ENCODE assay signal across 11 cellular contexts in genomic region chr1:16614361-16615252, GRCh38. TPM values are rescaled to one million over a fixed set of nuclear protein-coding genes. Genes with fewer than 3 reads are reported as not detected.
DNase-seq lines count a peak whose midpoint lies in the region; ATAC-seq and TF ChIP-seq lines count a peak whose summit lies in the region.
"Had no signal": no experiment of that assay in that cellular context is flagged by ENCODE, and none has a peak within 500 bp of the region (broad histone marks: within the 10 kb centered on the region; RNA-seq: fewer than 3 reads in every experiment).

No MANE protein-coding gene starts in this region.

- TF ChIP-seq CTCF in SU-DHL-6 (IDR thresholded peaks at IDR 0.05; ENCODE audit: insufficient read depth, low read length, poor library complexity, severe bottlenecking) (no peak), type B pancreatic cell (conservative IDR thresholded peaks at IDR 0.05) (no peak)

- no peak overlapping the region for H3K4me3 ChIP-seq in SU-DHL-6 (ENCODE audit: insufficient read depth, low read length, poor library complexity, severe bottlenecking)

- no peak overlapping the region for H3K27ac ChIP-seq in SU-DHL-6 (ENCODE audit: low read depth, low read length)

- H3K9me3 ChIP-seq in SU-DHL-6 (ENCODE audit: insufficient read depth, low read length), result no peaks in the 10 kb centered on the region

- no peaks in the 10 kb centered on the region for H3K36me3 ChIP-seq in SU-DHL-6 (ENCODE audit: low read length)

- H3K79me2 ChIP-seq in SU-DHL-6 (ENCODE audit: insufficient read depth, low read length), result no peaks in the 10 kb centered on the region

- H2AFZ ChIP-seq in SU-DHL-6 (ENCODE audit: low read depth, low read length, severe bottlenecking), result no peak overlapping the region

- intact Hi-C loops in Right ventricle myocardium superior (cut with DNase I) (loop anchor here (10.0 kb wide), 1 partner anchor 170 kb away; the partner anchor contains the start of gene NECAP2), left cardiac atrium (cut with DNase I) (no loop called here)

- no peak overlapping the region for H3K4me3 Mint-ChIP-seq in type B pancreatic cell
- H3K4me3 Mint-ChIP-seq: naive thymus-derived CD8-positive, alpha-beta T cell had no signal

- H3K9ac ChIP-seq in SU-DHL-6 (ENCODE audit: low read length), result peak overlapping the region; percentile 63; the same call in 1 of the 2 replicates

- H3K27me3 Mint-ChIP-seq in type B pancreatic cell, result no peaks in the 10 kb centered on the region
- H3K27me3 Mint-ChIP-seq: naive thymus-derived CD8-positive, alpha-beta T cell had no signal

- peak overlapping the region; percentile 56 for H3K4me2 ChIP-seq in SU-DHL-6 (ENCODE audit: low read depth, low read length, poor library complexity, severe bottlenecking)

- DNase-seq in Right ventricle myocardium superior, result peak; percentile 45
- no peak for DNase-seq in left cardiac atrium
- peak; percentile 64 for DNase-seq in islet precursor cell
- peak; percentile 73 for DNase-seq in type B pancreatic cell (ENCODE audit: extremely low spot score, unreplicated experiment)
- DNase-seq in KBM-7, result no peak
- DNase-seq in HuH-7.5 (ENCODE audit: low spot score), result no peak
- DNase-seq: NCI-H1436; stimulated activated CD4-positive, alpha-beta T cell treated with anti-CD3 and anti-CD28 coated beads, Interleukin-2, amount 100 ng/mL, for 48 hours had no signal

- H3K27ac Mint-ChIP-seq in type B pancreatic cell, result no peak overlapping the region
- H3K27ac Mint-ChIP-seq: naive thymus-derived CD8-positive, alpha-beta T cell had no signal

- H3K27me3 ChIP-seq in SU-DHL-6 (ENCODE audit: low read length), result no peaks in the 10 kb centered on the region

- H3K4me1 Mint-ChIP-seq in type B pancreatic cell (ENCODE audit: unreplicated experiment), result no peaks in the 10 kb centered on the region
- H3K4me1 Mint-ChIP-seq: naive thymus-derived CD8-positive, alpha-beta T cell had no signal

- no peaks in the 10 kb centered on the region for H3K9me2 ChIP-seq in SU-DHL-6 (replicated peaks; ENCODE audit: insufficient read depth, low read length)

- no peaks in the 10 kb centered on the region for H4K20me1 ChIP-seq in SU-DHL-6 (ENCODE audit: low read depth, low read length)

- ATAC-seq in Right ventricle myocardium superior (ENCODE audit: poor library complexity), result no peak
- no peak for ATAC-seq in left cardiac atrium
- ATAC-seq in GM18519 (IDR thresholded peaks at IDR 0.05; ENCODE audit: low FRiP score, unreplicated experiment), result no peak

- peaks cover 19% of the 10 kb centered on the region for H3F3A ChIP-seq in SU-DHL-6 (ENCODE audit: insufficient read depth)

- H3K36me3 Mint-ChIP-seq in type B pancreatic cell, result no peaks in the 10 kb centered on the region
- H3K36me3 Mint-ChIP-seq: naive thymus-derived CD8-positive, alpha-beta T cell had no signal

- in situ Hi-C loops in KBM-7 (cut with MboI; ENCODE audit: low pct_unique_long_range_greater_than_20kb, low sequenced_read_pairs), result no loop called here

- no peaks in the 10 kb centered on the region for H3K9me3 Mint-ChIP-seq in type B pancreatic cell
- H3K9me3 Mint-ChIP-seq: naive thymus-derived CD8-positive, alpha-beta T cell had no signal

RNA-seq across cellular contexts. Expression of gene NBPF1, which starts 1.2 kb away (rescaled TPM):
- total RNA-seq in Right ventricle myocardium superior (11.7 TPM), left cardiac atrium (10 to 100 TPM; 11.6 to 17.5 TPM), type B pancreatic cell (ENCODE audit: low replicate concordance) (39.1 and 97.5 TPM in 2 replicates)

RNA-seq across cellular contexts. Expression of gene RNU1-3, which starts 52.1 kb away (rescaled TPM):
- total RNA-seq in Right ventricle myocardium superior (9,391 TPM), left cardiac atrium (over 10,000 TPM in 1 of 2 donors, 1,000 to 10,000 TPM in 1; 5,988 to 15,401 TPM), type B pancreatic cell (ENCODE audit: low replicate concordance) (2,993 and 3,564 TPM in 2 replicates)

Comparison
In these comparisons a context has a peak if more than half of its experiments do, and no peak if none do; other contexts are left out.
1. DNase-seq: peak in Right ventricle myocardium superior (single experiment), islet precursor cell (single experiment) and type B pancreatic cell (single experiment); none in left cardiac atrium (single experiment), KBM-7 (single experiment) and HuH-7.5 (single experiment).